ENCODE assay signal across 1 cellular context in genomic region chr10:21174670-21175495, GRCh38.
A peak's percentile ranks its signal among the peaks of the same experiment; 100 is the strongest.
TF ChIP-seq lines count a peak whose summit lies in the region.

No MANE protein-coding gene starts in this region.

TF ChIP-seq in K562, 482 proteins besides CTCF, POLR2A, EP300 and RAD21 (continued from another document and continues in another):
- TF ChIP-seq ZNF347 (CRISPR knock-in tag; IDR thresholded peaks at IDR 0.05; ENCODE audit: low read depth): no peak
- no peak for TF ChIP-seq THAP12 (CRISPR knock-in tag; IDR thresholded peaks at IDR 0.05)
- TF ChIP-seq ZNF12 (CRISPR knock-in tag; IDR thresholded peaks at IDR 0.05): no peak
- no peak for TF ChIP-seq CLOCK (CRISPR knock-in tag; IDR thresholded peaks at IDR 0.05; ENCODE audit: borderline replicate concordance)
- TF ChIP-seq ZBTB40 (IDR thresholded peaks at IDR 0.05): no peak
- TF ChIP-seq ZBTB40 (CRISPR knock-in tag; IDR thresholded peaks at IDR 0.05): no peak
- no peak for TF ChIP-seq BRF2 (IDR thresholded peaks at IDR 0.05; ENCODE audit: borderline replicate concordance, insufficient read depth, insufficient read length)
- peak; percentile 78 for TF ChIP-seq RBM25 (IDR thresholded peaks at IDR 0.05; ENCODE audit: low read depth, low read length, severe bottlenecking)
- TF ChIP-seq NR4A1 (CRISPR knock-in tag; IDR thresholded peaks at IDR 0.05): no peak
- no peak for TF ChIP-seq NR4A1 (tag; IDR thresholded peaks at IDR 0.05)
- no peak for TF ChIP-seq ELF2 (CRISPR knock-in tag; IDR thresholded peaks at IDR 0.05)
- TF ChIP-seq AFF1 (IDR thresholded peaks at IDR 0.05; ENCODE audit: low read depth in 1 of 2, partially characterized antibody in 2 of 2): no peak
- TF ChIP-seq PRMT5 (CRISPR knock-in tag; IDR thresholded peaks at IDR 0.05): no peak
- no peak for TF ChIP-seq CREBBP (IDR thresholded peaks at IDR 0.05; ENCODE audit: low read depth, low read length)
- TF ChIP-seq BCLAF1 (IDR thresholded peaks at IDR 0.05; ENCODE audit: borderline replicate concordance in 1 of 2, control insufficient read depth in 1 of 2, low read depth in 2 of 2, low read length in 1 of 2): no peak
- no peak for TF ChIP-seq RBM17 (IDR thresholded peaks at IDR 0.05; ENCODE audit: borderline replicate concordance, low read depth, low read length)
- no peak for TF ChIP-seq COPS2 (conservative IDR thresholded peaks at IDR 0.05)
- TF ChIP-seq ARID1B (IDR thresholded peaks at IDR 0.05): peak; percentile 37
- no peak for TF ChIP-seq PHTF2 (CRISPR knock-in tag; IDR thresholded peaks at IDR 0.05)
- TF ChIP-seq HBP1 (CRISPR knock-in tag; IDR thresholded peaks at IDR 0.05): no peak
- TF ChIP-seq TAF9B (IDR thresholded peaks at IDR 0.05; ENCODE audit: partially characterized antibody): peak; percentile 59
- no peak for TF ChIP-seq ZNF699 (CRISPR knock-in tag; IDR thresholded peaks at IDR 0.05; ENCODE audit: insufficient replicate concordance)
- no peak for TF ChIP-seq TCF3 (CRISPR knock-in tag; IDR thresholded peaks at IDR 0.05)
- TF ChIP-seq ZNF77 (CRISPR knock-in tag; IDR thresholded peaks at IDR 0.05): 0 out of 2 replicates have a peak, but pooled peaks have one; percentile 12
- no peak for TF ChIP-seq TCF7L2 (IDR thresholded peaks at IDR 0.05; ENCODE audit: low read depth, low read length)
- TF ChIP-seq ZZZ3 (IDR thresholded peaks at IDR 0.05): no peak
- TF ChIP-seq ETS2 (tag; IDR thresholded peaks at IDR 0.05; ENCODE audit: borderline replicate concordance, poor library complexity, severe bottlenecking): no peak
- TF ChIP-seq ZNF639 (CRISPR knock-in tag; conservative IDR thresholded peaks at IDR 0.05 in 1 of 2, IDR thresholded peaks at IDR 0.05 in 1 of 2): no peak
- no peak for TF ChIP-seq HMGN3 (IDR thresholded peaks at IDR 0.05; ENCODE audit: borderline replicate concordance, extremely low read depth, insufficient read length, low read depth, low read length)
- no peak for TF ChIP-seq POU5F1 (IDR thresholded peaks at IDR 0.05; ENCODE audit: borderline replicate concordance, low read depth, low read length, partially characterized antibody)
